13 cellular contexts compared by ENCODE assay signal in genomic region chr20:45372241-45372640, GRCh38. TPM values are rescaled to one million over a fixed set of nuclear protein-coding genes. Genes with fewer than 3 reads are reported as not detected.
DNase-seq lines count a peak whose midpoint lies in the region; ATAC-seq lines count a peak whose summit lies in the region.
"Had no signal": no experiment of that assay in that cellular context is flagged by ENCODE, and none has a peak within 500 bp of the region (broad histone marks: within the 10 kb centered on the region; RNA-seq: fewer than 3 reads in every experiment).

No MANE protein-coding gene starts in this region.

- CTCF ChIA-PET in activated CD4-positive, alpha-beta memory T cell treated with anti-CD3 and anti-CD28 coated beads, Interleukin-2, amount 10 ng/mL, durations not matched to agents 7 days and 5 days (lab: Charles Lee): interaction anchor here (1.0 to 5.6 kb wide), 8 partner anchors 9 to 399 kb away, joined by 3 to 194 read pairs (median 31); partner anchors contain the start of genes PIGT and SYS1
- CTCF ChIA-PET in activated CD4-positive, alpha-beta memory T cell treated with anti-CD3 and anti-CD28 coated beads for 36 hours (lab: Charles Lee): interaction anchor here (1.0 to 21.4 kb wide), 11 partner anchors 11 to 399 kb away, joined by 3 to 503 read pairs (median 18); partner anchors contain the start of genes PIGT and SYS1

- no peaks in the 10 kb centered on the region for H3K9me3 Mint-ChIP-seq in activated CD4-positive, alpha-beta memory T cell treated with anti-CD3 and anti-CD28 coated beads, Interleukin-2, amount 10 ng/mL, durations not matched to agents 7 days and 5 days
- H3K9me3 Mint-ChIP-seq in activated CD4-positive, alpha-beta memory T cell treated with anti-CD3 and anti-CD28 coated beads for 36 hours: no peaks in the 10 kb centered on the region
- no peaks in the 10 kb centered on the region for H3K9me3 Mint-ChIP-seq in activated T-helper 1 cell treated with anti-CD3 and anti-CD28 coated beads, Interleukin-12 subunit alpha, Interleukin-12 subunit beta, Interleukin-2, Interleukin-4 antibody, amounts not matched to agents 30 ng/mL and 10 ng/mL and 1 ng/mL, durations not matched to agents 14 hours and 24 hours and 36 hours
- peaks cover 0 to 2% (median 0%) of the 10 kb centered on the region in 6 donors for H3K9me3 Mint-ChIP-seq in immature natural killer cell
- H3K9me3 Mint-ChIP-seq in stimulated activated memory B cell treated with anti-CD40 and anti-IgM and Interleukin-4, amounts not matched to agents 10 μg/mL and 1 μg/mL and 100 μg/mL, for 72 hours: no peaks in the 10 kb centered on the region
- H3K9me3 Mint-ChIP-seq: IgD-negative memory B cell had no signal

- no peak for ATAC-seq in stimulated activated memory B cell treated with anti-CD40 and anti-IgM and Interleukin-4, amounts not matched to agents 10 μg/mL and 1 μg/mL and 100 μg/mL, for 72 hours
- ATAC-seq in HG03354 (IDR thresholded peaks at IDR 0.05; ENCODE audit: poor library complexity, severe bottlenecking, unreplicated experiment) (no peak), HG03045 (IDR thresholded peaks at IDR 0.05; ENCODE audit: unreplicated experiment) (no peak)

- peaks cover 46% of the 10 kb centered on the region for H3K4me1 Mint-ChIP-seq in activated CD4-positive, alpha-beta memory T cell treated with anti-CD3 and anti-CD28 coated beads, Interleukin-2, amount 10 ng/mL, durations not matched to agents 7 days and 5 days
- H3K4me1 Mint-ChIP-seq in activated CD4-positive, alpha-beta memory T cell treated with anti-CD3 and anti-CD28 coated beads for 36 hours (ENCODE audit: low read depth): peaks cover 33% of the 10 kb centered on the region
- H3K4me1 Mint-ChIP-seq in activated T-helper 1 cell treated with anti-CD3 and anti-CD28 coated beads, Interleukin-12 subunit alpha, Interleukin-12 subunit beta, Interleukin-2, Interleukin-4 antibody, amounts not matched to agents 30 ng/mL and 10 ng/mL and 1 ng/mL, durations not matched to agents 14 hours and 24 hours and 36 hours (ENCODE audit: low read depth): peaks cover 35% of the 10 kb centered on the region
- H3K4me1 Mint-ChIP-seq in immature natural killer cell: peaks cover 48 to 57% of the 10 kb centered on the region in 2 donors
- peaks cover 65% of the 10 kb centered on the region for H3K4me1 Mint-ChIP-seq in stimulated activated memory B cell treated with anti-CD40 and anti-IgM and Interleukin-4, amounts not matched to agents 10 μg/mL and 1 μg/mL and 100 μg/mL, for 72 hours

- intact Hi-C loops in activated CD4-positive, alpha-beta memory T cell treated with anti-CD3 and anti-CD28 coated beads for 36 hours (cut with micrococcal nuclease): no loop called here
- intact Hi-C loops in activated T-helper 1 cell treated with anti-CD3 and anti-CD28 coated beads, Interleukin-12 subunit alpha, Interleukin-12 subunit beta, Interleukin-2, Interleukin-4 antibody, amounts not matched to agents 30 ng/mL and 10 ng/mL and 1 ng/mL, durations not matched to agents 14 hours and 24 hours and 36 hours (cut with micrococcal nuclease): no loop called here

- peaks cover 14% of the 10 kb centered on the region for H3K36me3 Mint-ChIP-seq in activated CD4-positive, alpha-beta memory T cell treated with anti-CD3 and anti-CD28 coated beads, Interleukin-2, amount 10 ng/mL, durations not matched to agents 7 days and 5 days (ENCODE audit: low read depth)
- peaks cover 5% of the 10 kb centered on the region for H3K36me3 Mint-ChIP-seq in activated CD4-positive, alpha-beta memory T cell treated with anti-CD3 and anti-CD28 coated beads for 36 hours
- H3K36me3 Mint-ChIP-seq in activated T-helper 1 cell treated with anti-CD3 and anti-CD28 coated beads, Interleukin-12 subunit alpha, Interleukin-12 subunit beta, Interleukin-2, Interleukin-4 antibody, amounts not matched to agents 30 ng/mL and 10 ng/mL and 1 ng/mL, durations not matched to agents 14 hours and 24 hours and 36 hours (ENCODE audit: low read depth): peaks cover 20% of the 10 kb centered on the region
- H3K36me3 Mint-ChIP-seq in immature natural killer cell: peaks cover 0 to 12% (median 4%) of the 10 kb centered on the region in 3 donors
- peaks cover 41% of the 10 kb centered on the region for H3K36me3 Mint-ChIP-seq in stimulated activated memory B cell treated with anti-CD40 and anti-IgM and Interleukin-4, amounts not matched to agents 10 μg/mL and 1 μg/mL and 100 μg/mL, for 72 hours
- H3K36me3 Mint-ChIP-seq: IgD-negative memory B cell had no signal

- no peaks in the 10 kb centered on the region for H3K27me3 Mint-ChIP-seq in activated CD4-positive, alpha-beta memory T cell treated with anti-CD3 and anti-CD28 coated beads, Interleukin-2, amount 10 ng/mL, durations not matched to agents 7 days and 5 days
- no peaks in the 10 kb centered on the region for H3K27me3 Mint-ChIP-seq in activated CD4-positive, alpha-beta memory T cell treated with anti-CD3 and anti-CD28 coated beads for 36 hours
- H3K27me3 Mint-ChIP-seq in activated T-helper 1 cell treated with anti-CD3 and anti-CD28 coated beads, Interleukin-12 subunit alpha, Interleukin-12 subunit beta, Interleukin-2, Interleukin-4 antibody, amounts not matched to agents 30 ng/mL and 10 ng/mL and 1 ng/mL, durations not matched to agents 14 hours and 24 hours and 36 hours (ENCODE audit: insufficient read depth): no peaks in the 10 kb centered on the region
- H3K27me3 Mint-ChIP-seq in immature natural killer cell (ENCODE audit: low read depth in 3 of 3): peaks cover 0 to 13% (median 9%) of the 10 kb centered on the region in 3 donors
- H3K27me3 Mint-ChIP-seq in stimulated activated memory B cell treated with anti-CD40 and anti-IgM and Interleukin-4, amounts not matched to agents 10 μg/mL and 1 μg/mL and 100 μg/mL, for 72 hours: no peaks in the 10 kb centered on the region

- peak overlapping the region; percentile 61 for H3K27ac Mint-ChIP-seq in activated CD4-positive, alpha-beta memory T cell treated with anti-CD3 and anti-CD28 coated beads, Interleukin-2, amount 10 ng/mL, durations not matched to agents 7 days and 5 days
- H3K27ac Mint-ChIP-seq in activated CD4-positive, alpha-beta memory T cell treated with anti-CD3 and anti-CD28 coated beads for 36 hours: no peak overlapping the region
- H3K27ac Mint-ChIP-seq in activated T-helper 1 cell treated with anti-CD3 and anti-CD28 coated beads, Interleukin-12 subunit alpha, Interleukin-12 subunit beta, Interleukin-2, Interleukin-4 antibody, amounts not matched to agents 30 ng/mL and 10 ng/mL and 1 ng/mL, durations not matched to agents 14 hours and 24 hours and 36 hours: peak overlapping the region; percentile 34
- peak overlapping the region; percentile 44 to 94 (median 68) for H3K27ac Mint-ChIP-seq in immature natural killer cell
- H3K27ac Mint-ChIP-seq in stimulated activated memory B cell treated with anti-CD40 and anti-IgM and Interleukin-4, amounts not matched to agents 10 μg/mL and 1 μg/mL and 100 μg/mL, for 72 hours: peak overlapping the region; percentile 70

- no peak overlapping the region for H3K4me3 Mint-ChIP-seq in activated CD4-positive, alpha-beta memory T cell treated with anti-CD3 and anti-CD28 coated beads, Interleukin-2, amount 10 ng/mL, durations not matched to agents 7 days and 5 days
- no peak overlapping the region for H3K4me3 Mint-ChIP-seq in activated CD4-positive, alpha-beta memory T cell treated with anti-CD3 and anti-CD28 coated beads for 36 hours
- H3K4me3 Mint-ChIP-seq in activated T-helper 1 cell treated with anti-CD3 and anti-CD28 coated beads, Interleukin-12 subunit alpha, Interleukin-12 subunit beta, Interleukin-2, Interleukin-4 antibody, amounts not matched to agents 30 ng/mL and 10 ng/mL and 1 ng/mL, durations not matched to agents 14 hours and 24 hours and 36 hours: peak overlapping the region; percentile 45
- peak overlapping the region; percentile 27 to 70 (median 57) for H3K4me3 Mint-ChIP-seq in immature natural killer cell
- peak overlapping the region; percentile 27 for H3K4me3 Mint-ChIP-seq in stimulated activated memory B cell treated with anti-CD40 and anti-IgM and Interleukin-4, amounts not matched to agents 10 μg/mL and 1 μg/mL and 100 μg/mL, for 72 hours

- POLR2A ChIA-PET in activated CD4-positive, alpha-beta memory T cell treated with anti-CD3 and anti-CD28 coated beads, Interleukin-2, amount 10 ng/mL, durations not matched to agents 7 days and 5 days (lab: Charles Lee): interaction anchor here (1.5 to 5.6 kb wide), 3 partner anchors 10 to 61 kb away, joined by 4 to 63 read pairs (median 24); partner anchors contain the start of genes PIGT and SYS1
- POLR2A ChIA-PET in activated CD4-positive, alpha-beta memory T cell treated with anti-CD3 and anti-CD28 coated beads for 36 hours (lab: Charles Lee): interaction anchor here (1.2 to 2.1 kb wide), 2 partner anchors 9 kb away, joined by 3 to 19 read pairs; partner anchors contain the start of gene SYS1

- DNase-seq in activated CD4-positive, alpha-beta memory T cell treated with anti-CD3 and anti-CD28 coated beads, Interleukin-2, amount 10 ng/mL, durations not matched to agents 7 days and 5 days: peak; percentile 8
- no peak for DNase-seq in activated CD4-positive, alpha-beta memory T cell treated with anti-CD3 and anti-CD28 coated beads for 36 hours
- no peak for DNase-seq in activated T-helper 1 cell treated with anti-CD3 and anti-CD28 coated beads, Interleukin-12 subunit alpha, Interleukin-12 subunit beta, Interleukin-2, Interleukin-4 antibody, amounts not matched to agents 30 ng/mL and 10 ng/mL and 1 ng/mL, durations not matched to agents 14 hours and 24 hours and 36 hours (ENCODE audit: low spot score)
- DNase-seq in immature natural killer cell (no peak), globus pallidus (ENCODE audit: low spot score) (no peak)
- DNase-seq: NCI-H1436, NCI-H526 treated with DMSO at 0.1 percent for 48 hours had no signal

RNA-seq across cellular contexts. Expression of gene TP53TG5, which starts 5.9 kb away (rescaled TPM):
- total RNA-seq in activated CD4-positive, alpha-beta memory T cell treated with anti-CD3 and anti-CD28 coated beads, Interleukin-2, amount 10 ng/mL, durations not matched to agents 7 days and 5 days: not detected
- under 1 TPM; 0.24 to 0.55 TPM for total RNA-seq in activated CD4-positive, alpha-beta memory T cell treated with anti-CD3 and anti-CD28 coated beads for 36 hours
- 0.07 and 0.08 TPM in 2 replicates for total RNA-seq in activated T-helper 1 cell treated with anti-CD3 and anti-CD28 coated beads, Interleukin-12 subunit alpha, Interleukin-12 subunit beta, Interleukin-2, Interleukin-4 antibody, amounts not matched to agents 30 ng/mL and 10 ng/mL and 1 ng/mL, durations not matched to agents 14 hours and 24 hours and 36 hours
- under 1 TPM in 2 of 3 donors, not detected in 1; 0.09 to 0.22 TPM for polyA plus RNA-seq in immature natural killer cell
- total RNA-seq: cerebellum, fibroblast of villous mesenchyme had no signal
- polyA plus RNA-seq: IgD-negative memory B cell had no signal

RNA-seq across cellular contexts. Expression of gene SYS1, which starts 9.3 kb away (rescaled TPM):
- total RNA-seq in activated CD4-positive, alpha-beta memory T cell treated with anti-CD3 and anti-CD28 coated beads, Interleukin-2, amount 10 ng/mL, durations not matched to agents 7 days and 5 days: 10 to 100 TPM; 22.1 to 24.2 TPM
- total RNA-seq in activated CD4-positive, alpha-beta memory T cell treated with anti-CD3 and anti-CD28 coated beads for 36 hours: 10 to 100 TPM; 19.9 to 24.8 TPM
- 25.6 and 26.4 TPM in 2 replicates for total RNA-seq in activated T-helper 1 cell treated with anti-CD3 and anti-CD28 coated beads, Interleukin-12 subunit alpha, Interleukin-12 subunit beta, Interleukin-2, Interleukin-4 antibody, amounts not matched to agents 30 ng/mL and 10 ng/mL and 1 ng/mL, durations not matched to agents 14 hours and 24 hours and 36 hours
- polyA plus RNA-seq in immature natural killer cell: 10 to 100 TPM; 32.6 to 52.4 (median 47.1) TPM

RNA-seq across cellular contexts. Expression of gene SDC4, which starts 24.0 kb away (rescaled TPM):
- total RNA-seq in activated CD4-positive, alpha-beta memory T cell treated with anti-CD3 and anti-CD28 coated beads, Interleukin-2, amount 10 ng/mL, durations not matched to agents 7 days and 5 days: 10 to 100 TPM; 28.1 to 28.3 TPM
- total RNA-seq in activated CD4-positive, alpha-beta memory T cell treated with anti-CD3 and anti-CD28 coated beads for 36 hours: 10 to 100 TPM; 67.8 to 69.8 TPM
- total RNA-seq in activated T-helper 1 cell treated with anti-CD3 and anti-CD28 coated beads, Interleukin-12 subunit alpha, Interleukin-12 subunit beta, Interleukin-2, Interleukin-4 antibody, amounts not matched to agents 30 ng/mL and 10 ng/mL and 1 ng/mL, durations not matched to agents 14 hours and 24 hours and 36 hours: 220 and 222 TPM in 2 replicates
- polyA plus RNA-seq in immature natural killer cell: under 1 TPM in 2 of 3 donors, not detected in 1; 0.56 to 0.69 TPM
- polyA plus RNA-seq: IgD-negative memory B cell had no signal

RNA-seq across cellular contexts. Expression of gene DBNDD2, which starts 35.8 kb away (rescaled TPM):
- 10 to 100 TPM; 11.4 to 13.1 TPM for total RNA-seq in activated CD4-positive, alpha-beta memory T cell treated with anti-CD3 and anti-CD28 coated beads, Interleukin-2, amount 10 ng/mL, durations not matched to agents 7 days and 5 days
- 10 to 100 TPM; 21.6 to 22.6 TPM for total RNA-seq in activated CD4-positive, alpha-beta memory T cell treated with anti-CD3 and anti-CD28 coated beads for 36 hours
- total RNA-seq in activated T-helper 1 cell treated with anti-CD3 and anti-CD28 coated beads, Interleukin-12 subunit alpha, Interleukin-12 subunit beta, Interleukin-2, Interleukin-4 antibody, amounts not matched to agents 30 ng/mL and 10 ng/mL and 1 ng/mL, durations not matched to agents 14 hours and 24 hours and 36 hours: 21.7 and 24.6 TPM in 2 replicates
- polyA plus RNA-seq in immature natural killer cell: 10 to 100 TPM; 11.0 to 24.5 (median 18.0) TPM
- polyA plus RNA-seq: IgD-negative memory B cell had no signal

RNA-seq across cellular contexts. Expression of gene PIGT, which starts 43.7 kb away (rescaled TPM):
- 10 to 100 TPM; 52.4 to 53.0 TPM for total RNA-seq in activated CD4-positive, alpha-beta memory T cell treated with anti-CD3 and anti-CD28 coated beads, Interleukin-2, amount 10 ng/mL, durations not matched to agents 7 days and 5 days
- total RNA-seq in activated CD4-positive, alpha-beta memory T cell treated with anti-CD3 and anti-CD28 coated beads for 36 hours: 10 to 100 TPM; 41.5 to 44.4 TPM
- total RNA-seq in activated T-helper 1 cell treated with anti-CD3 and anti-CD28 coated beads, Interleukin-12 subunit alpha, Interleukin-12 subunit beta, Interleukin-2, Interleukin-4 antibody, amounts not matched to agents 30 ng/mL and 10 ng/mL and 1 ng/mL, durations not matched to agents 14 hours and 24 hours and 36 hours: 89.8 and 90.6 TPM in 2 replicates
- 100 to 1,000 TPM; 105 to 190 (median 164) TPM for polyA plus RNA-seq in immature natural killer cell

Comparison
In these comparisons a context has a peak if more than half of its experiments do, and no peak if none do; other contexts are left out.
1. H3K4me3 Mint-ChIP-seq: peak in activated T-helper 1 cell treated with anti-CD3 and anti-CD28 coated beads, Interleukin-12 subunit alpha, Interleukin-12 subunit beta, Interleukin-2, Interleukin-4 antibody, amounts not matched to agents 30 ng/mL and 10 ng/mL and 1 ng/mL, durations not matched to agents 14 hours and 24 hours and 36 hours (single experiment), immature natural killer cell (5 of 5) and stimulated activated memory B cell treated with anti-CD40 and anti-IgM and Interleukin-4, amounts not matched to agents 10 μg/mL and 1 μg/mL and 100 μg/mL, for 72 hours (single experiment); none in activated CD4-positive, alpha-beta memory T cell treated with anti-CD3 and anti-CD28 coated beads, Interleukin-2, amount 10 ng/mL, durations not matched to agents 7 days and 5 days (single experiment) and activated CD4-positive, alpha-beta memory T cell treated with anti-CD3 and anti-CD28 coated beads for 36 hours (single experiment).